In the genomic region with DNA sequence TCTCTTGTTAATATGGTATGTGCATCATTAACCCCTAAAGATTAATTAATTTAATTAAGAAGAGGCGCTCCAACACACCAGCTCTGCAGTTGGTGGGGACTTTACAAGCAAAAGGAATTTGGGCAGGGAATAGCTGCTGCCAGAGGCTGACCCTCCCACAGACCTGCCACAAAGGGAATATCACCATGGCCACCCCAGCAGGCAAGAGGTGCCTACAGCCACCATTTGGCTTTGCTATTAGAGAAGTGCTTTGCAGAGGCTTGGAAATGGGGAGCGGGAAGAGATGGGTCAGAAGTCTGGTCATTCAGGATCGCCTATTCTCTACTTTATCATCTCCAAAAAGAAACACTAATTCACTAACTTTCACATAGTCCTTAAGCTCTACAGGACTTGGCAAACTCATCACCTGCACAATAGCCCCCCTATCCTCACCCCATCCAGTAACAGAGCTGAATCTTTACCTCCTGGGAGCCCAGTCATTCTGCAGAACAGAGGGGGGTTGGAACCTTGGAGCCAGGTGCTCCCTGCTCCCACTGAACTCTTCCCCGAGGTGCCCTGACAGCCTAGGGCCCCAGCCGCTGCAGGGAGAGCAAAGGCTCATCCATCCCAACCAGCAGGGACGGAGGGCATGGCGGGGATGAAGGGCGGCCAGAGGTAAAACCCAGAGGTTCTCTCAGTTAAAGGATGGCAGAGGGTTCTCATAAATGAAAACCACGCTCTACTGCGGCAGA, we compare ENCODE assay signal across 1 cellular context.
TF ChIP-seq lines count a peak whose summit lies in the region.

No MANE protein-coding gene starts in this region.

TF ChIP-seq in IMR-90, 13 proteins besides CTCF, POLR2A, EP300 and RAD21:
- TF ChIP-seq MXI1 (IDR thresholded peaks at IDR 0.05; ENCODE audit: borderline replicate concordance, low read depth, low read length): no peak
- TF ChIP-seq RFX5 (IDR thresholded peaks at IDR 0.05; ENCODE audit: low read depth, low read length): no peak
- no peak for TF ChIP-seq RCOR1 (IDR thresholded peaks at IDR 0.05; ENCODE audit: insufficient replicate concordance, low read length)
- no peak for TF ChIP-seq CHD1 (IDR thresholded peaks at IDR 0.05; ENCODE audit: low read depth, low read length)
- TF ChIP-seq, protein P1, sequence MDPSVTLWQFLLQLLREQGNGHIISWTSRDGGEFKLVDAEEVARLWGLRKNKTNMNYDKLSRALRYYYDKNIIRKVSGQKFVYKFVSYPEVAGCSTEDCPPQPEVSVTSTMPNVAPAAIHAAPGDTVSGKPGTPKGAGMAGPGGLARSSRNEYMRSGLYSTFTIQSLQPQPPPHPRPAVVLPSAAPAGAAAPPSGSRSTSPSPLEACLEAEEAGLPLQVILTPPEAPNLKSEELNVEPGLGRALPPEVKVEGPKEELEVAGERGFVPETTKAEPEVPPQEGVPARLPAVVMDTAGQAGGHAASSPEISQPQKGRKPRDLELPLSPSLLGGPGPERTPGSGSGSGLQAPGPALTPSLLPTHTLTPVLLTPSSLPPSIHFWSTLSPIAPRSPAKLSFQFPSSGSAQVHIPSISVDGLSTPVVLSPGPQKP (IDR thresholded peaks at IDR 0.05; ENCODE audit: borderline replicate concordance, low read depth, low read length): no peak
- TF ChIP-seq NFE2L2 (IDR thresholded peaks at IDR 0.05; ENCODE audit: low read depth, low read length): no peak
- TF ChIP-seq BHLHE40 (IDR thresholded peaks at IDR 0.05; ENCODE audit: low read depth, low read length): no peak
- TF ChIP-seq, protein P2, sequence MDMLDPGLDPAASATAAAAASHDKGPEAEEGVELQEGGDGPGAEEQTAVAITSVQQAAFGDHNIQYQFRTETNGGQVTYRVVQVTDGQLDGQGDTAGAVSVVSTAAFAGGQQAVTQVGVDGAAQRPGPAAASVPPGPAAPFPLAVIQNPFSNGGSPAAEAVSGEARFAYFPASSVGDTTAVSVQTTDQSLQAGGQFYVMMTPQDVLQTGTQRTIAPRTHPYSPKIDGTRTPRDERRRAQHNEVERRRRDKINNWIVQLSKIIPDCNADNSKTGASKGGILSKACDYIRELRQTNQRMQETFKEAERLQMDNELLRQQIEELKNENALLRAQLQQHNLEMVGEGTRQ (IDR thresholded peaks at IDR 0.05; ENCODE audit: low read depth, low read length): no peak
- no peak for TF ChIP-seq MAZ (IDR thresholded peaks at IDR 0.05; ENCODE audit: borderline replicate concordance, low read depth, low read length)
